ENCODE assay signal across 25 cellular contexts in genomic region chrX:13201605-13202219, GRCh38.
"Had no signal": no experiment of that assay in that cellular context is flagged by ENCODE, and none has a peak within 500 bp of the region (broad histone marks: within the 10 kb centered on the region; RNA-seq: fewer than 3 reads in every experiment).

No MANE protein-coding gene starts in this region.

- H3K4me1 Mint-ChIP-seq: activated CD4-positive, alpha-beta T cell treated with anti-CD3 and anti-CD28 coated beads, Interleukin-2, amount 10 ng/mL, durations not matched to agents 7 days and 5 days had no signal

- H3K4me3 Mint-ChIP-seq: activated CD4-positive, alpha-beta T cell treated with anti-CD3 and anti-CD28 coated beads, Interleukin-2, amount 10 ng/mL, durations not matched to agents 7 days and 5 days; activated CD8-positive, alpha-beta T cell treated with anti-CD3 and anti-CD28 coated beads for 36 hours; activated naive CD8-positive, alpha-beta T cell treated with anti-CD3 and anti-CD28 coated beads, Interleukin-2, amount 50 U/mL, for 24 hours; activated T-helper 1 cell treated with anti-CD3 and anti-CD28 coated beads, Interleukin-12 subunit alpha, Interleukin-12 subunit beta, Interleukin-2, Interleukin-4 antibody, amounts not matched to agents 30 ng/mL and 10 ng/mL and 1 ng/mL, durations not matched to agents 14 hours and 24 hours and 36 hours; naive thymus-derived CD4-positive, alpha-beta T cell; stimulated activated effector memory CD8-positive, alpha-beta T cell treated with anti-CD3 and anti-CD28 coated beads, Interleukin-12 subunit alpha, Interleukin-12 subunit beta, amount 100 ng/mL, for 72 hours; stimulated activated naive CD8-positive, alpha-beta T cell treated with anti-CD3 and anti-CD28 coated beads, Interleukin-15, amount 100 ng/mL, for 72 hours had no signal

- H3K27ac Mint-ChIP-seq: activated CD4-positive, alpha-beta T cell treated with anti-CD3 and anti-CD28 coated beads, Interleukin-2, amount 10 ng/mL, durations not matched to agents 7 days and 5 days; activated CD8-positive, alpha-beta T cell treated with anti-CD3 and anti-CD28 coated beads for 36 hours; activated naive CD8-positive, alpha-beta T cell treated with anti-CD3 and anti-CD28 coated beads, Interleukin-2, amount 50 U/mL, for 24 hours; activated T-helper 1 cell treated with anti-CD3 and anti-CD28 coated beads, Interleukin-12 subunit alpha, Interleukin-12 subunit beta, Interleukin-2, Interleukin-4 antibody, amounts not matched to agents 30 ng/mL and 10 ng/mL and 1 ng/mL, durations not matched to agents 14 hours and 24 hours and 36 hours; naive thymus-derived CD4-positive, alpha-beta T cell; stimulated activated effector memory CD8-positive, alpha-beta T cell treated with anti-CD3 and anti-CD28 coated beads, Interleukin-12 subunit alpha, Interleukin-12 subunit beta, amount 100 ng/mL, for 72 hours; stimulated activated naive CD8-positive, alpha-beta T cell treated with anti-CD3 and anti-CD28 coated beads, Interleukin-15, amount 100 ng/mL, for 72 hours had no signal

- H3K9me3 Mint-ChIP-seq: activated CD4-positive, alpha-beta T cell treated with anti-CD3 and anti-CD28 coated beads, Interleukin-2, amount 10 ng/mL, durations not matched to agents 7 days and 5 days; activated CD8-positive, alpha-beta T cell treated with anti-CD3 and anti-CD28 coated beads for 36 hours; activated naive CD8-positive, alpha-beta T cell treated with anti-CD3 and anti-CD28 coated beads, Interleukin-2, amount 50 U/mL, for 24 hours; activated T-helper 1 cell treated with anti-CD3 and anti-CD28 coated beads, Interleukin-12 subunit alpha, Interleukin-12 subunit beta, Interleukin-2, Interleukin-4 antibody, amounts not matched to agents 30 ng/mL and 10 ng/mL and 1 ng/mL, durations not matched to agents 14 hours and 24 hours and 36 hours; stimulated activated effector memory CD8-positive, alpha-beta T cell treated with anti-CD3 and anti-CD28 coated beads, Interleukin-12 subunit alpha, Interleukin-12 subunit beta, amount 100 ng/mL, for 72 hours; stimulated activated naive CD8-positive, alpha-beta T cell treated with anti-CD3 and anti-CD28 coated beads, Interleukin-15, amount 100 ng/mL, for 72 hours had no signal

- H3K4me1 ChIP-seq: left lung, parathyroid adenoma, right lobe of liver, suprapubic skin, transverse colon, uterus had no signal

- H2AFZ ChIP-seq: parathyroid adenoma had no signal

- H3K36me3 Mint-ChIP-seq: stimulated activated effector memory CD8-positive, alpha-beta T cell treated with anti-CD3 and anti-CD28 coated beads, Interleukin-12 subunit alpha, Interleukin-12 subunit beta, amount 100 ng/mL, for 72 hours had no signal

- H3K79me2 ChIP-seq: parathyroid adenoma had no signal

- H3K9ac ChIP-seq: parathyroid adenoma had no signal

- DNase-seq: activated CD4-positive, alpha-beta T cell treated with anti-CD3 and anti-CD28 coated beads, Interleukin-2, amount 10 ng/mL, durations not matched to agents 7 days and 5 days; activated CD4-positive, CD25-positive, alpha-beta regulatory T cell treated with anti-CD3 and anti-CD28 coated beads, Interleukin-2, amount 50 U/mL, for 72 hours; activated CD8-positive, alpha-beta T cell treated with anti-CD3 and anti-CD28 coated beads for 36 hours; activated gamma-delta T cell; activated naive CD4-positive, alpha-beta T cell treated with anti-CD3 and anti-CD28 coated beads, Interleukin-2, amount 50 U/mL, for 16 hours; activated naive CD8-positive, alpha-beta T cell treated with anti-CD3 and anti-CD28 coated beads, Interleukin-2, amount 50 U/mL, for 24 hours; erythroblast; foreskin fibroblast; heart right ventricle; kidney glomerular epithelial cell; left lung; naive thymus-derived CD4-positive, alpha-beta T cell; right lobe of liver; small intestine; stimulated activated CD4-positive, alpha-beta T cell treated with anti-CD3 and anti-CD28 coated beads, Interleukin-2, amount 100 ng/mL, for 24 hours; stimulated activated naive CD8-positive, alpha-beta T cell treated with anti-CD3 and anti-CD28 coated beads, Interleukin-15, amount 100 ng/mL, for 72 hours; transverse colon had no signal

- H3K27me3 Mint-ChIP-seq: activated CD4-positive, alpha-beta T cell treated with anti-CD3 and anti-CD28 coated beads, Interleukin-2, amount 10 ng/mL, durations not matched to agents 7 days and 5 days; activated CD8-positive, alpha-beta T cell treated with anti-CD3 and anti-CD28 coated beads for 36 hours; activated naive CD8-positive, alpha-beta T cell treated with anti-CD3 and anti-CD28 coated beads, Interleukin-2, amount 50 U/mL, for 24 hours; naive thymus-derived CD4-positive, alpha-beta T cell; stimulated activated naive CD8-positive, alpha-beta T cell treated with anti-CD3 and anti-CD28 coated beads, Interleukin-15, amount 100 ng/mL, for 72 hours had no signal

- ATAC-seq: activated CD8-positive, alpha-beta T cell treated with anti-CD3 and anti-CD28 coated beads for 36 hours; activated naive CD8-positive, alpha-beta T cell treated with anti-CD3 and anti-CD28 coated beads, Interleukin-2, amount 50 U/mL, for 24 hours; heart right ventricle; left lung; naive thymus-derived CD4-positive, alpha-beta T cell; right lobe of liver; stimulated activated effector memory CD8-positive, alpha-beta T cell treated with anti-CD3 and anti-CD28 coated beads, Interleukin-12 subunit alpha, Interleukin-12 subunit beta, amount 100 ng/mL, for 72 hours; stimulated activated naive CD8-positive, alpha-beta T cell treated with anti-CD3 and anti-CD28 coated beads, Interleukin-15, amount 100 ng/mL, for 72 hours had no signal

- H3K9me3 ChIP-seq: heart right ventricle, left lung, neutrophil, right lobe of liver, suprapubic skin, transverse colon, uterus had no signal

- H3K4me3 ChIP-seq: cardiac muscle cell, heart right ventricle, left lung, lung, right lobe of liver, suprapubic skin, transverse colon, uterus had no signal

- H3K27me3 ChIP-seq: cardiac muscle cell, left lung, neutrophil, right lobe of liver, suprapubic skin, transverse colon, uterus had no signal

- H3K27ac ChIP-seq: cardiac muscle cell, heart right ventricle, left lung, neutrophil, parathyroid adenoma, right lobe of liver, suprapubic skin, transverse colon had no signal

- H3K36me3 ChIP-seq: cardiac muscle cell, heart right ventricle, left lung, neutrophil, right lobe of liver, suprapubic skin, transverse colon, uterus had no signal
